8 cellular contexts compared by ENCODE assay signal in genomic region chr19:37007587-37008220, GRCh38.
A peak's percentile ranks its signal among the peaks of the same experiment; 100 is the strongest.
DNase-seq lines count a peak whose midpoint lies in the region; ATAC-seq and TF ChIP-seq lines count a peak whose summit lies in the region.

No MANE protein-coding gene starts in this region.

- H3K9me3 Mint-ChIP-seq in HFFc6: peaks cover 56% of the 10 kb centered on the region

- peaks cover 2% of the 10 kb centered on the region; the same call in 1 of the 2 replicates for H3K27me3 Mint-ChIP-seq in HFFc6 (ENCODE audit: insufficient read depth)

- H3K27ac Mint-ChIP-seq in HFFc6: no peak overlapping the region

- no peak for TF ChIP-seq POLR2A in gastroesophageal sphincter (IDR thresholded peaks at IDR 0.05)

- H3K4me1 Mint-ChIP-seq in HFFc6 (ENCODE audit: low read depth): no peaks in the 10 kb centered on the region

- H3K4me2 ChIP-seq in skeletal muscle satellite cell (ENCODE audit: low read length): no peak overlapping the region

- 45 to 60% methylated on average over 4 to 10 of the region's 48 CpGs for WGBS in gastroesophageal sphincter (ENCODE audit: low coverage in 1 of 2), 2 donors

- H3K27me3 ChIP-seq in HL-60 (ENCODE audit: insufficient read depth, poor library complexity, severe bottlenecking) (no peaks in the 10 kb centered on the region), gastroesophageal sphincter (no peaks in the 10 kb centered on the region), skeletal muscle satellite cell (ENCODE audit: control insufficient read depth, insufficient read depth, low read length) (no peaks in the 10 kb centered on the region)

- DNase-seq in HL-60 (ENCODE audit: low read depth in 1 of 2, low spot score in 1 of 2) (peak in 1 of 2 experiments; percentile 55), activated T-cell treated with anti-CD3 and anti-CD28 coated beads for 4 hours (peak; percentile 2), NCI-H524 (lab: John Stamatoyannopoulos, UW) (no peak), HFFc6 (no peak)

- peak overlapping the region; percentile 48 for H3K27ac ChIP-seq in HL-60 (replicated peaks)
- peak overlapping the region in 3 of 4 donors; percentile 41 to 65 (median 51) for H3K27ac ChIP-seq in gastroesophageal sphincter

- no peak for TF ChIP-seq EP300 in gastroesophageal sphincter (IDR thresholded peaks at IDR 0.05)

- no peak overlapping the region for H3K4me3 Mint-ChIP-seq in HFFc6

- TF ChIP-seq CTCF in HL-60 (IDR thresholded peaks at IDR 0.05; ENCODE audit: insufficient read depth, low read length) (no peak), gastroesophageal sphincter (IDR thresholded peaks at IDR 0.05) (no peak), HFFc6 (IDR thresholded peaks at IDR 0.05) (no peak)

- H3K9me3 ChIP-seq in gastroesophageal sphincter: peaks cover 0 to 68% (median 0%) of the 10 kb centered on the region in 3 donors
- H3K9me3 ChIP-seq in skeletal muscle satellite cell (replicated peaks; ENCODE audit: low read length): peaks cover 23% of the 10 kb centered on the region

- peak; percentile 55 for ATAC-seq in gastroesophageal sphincter
- no peak for ATAC-seq in HG02884 (IDR thresholded peaks at IDR 0.05; ENCODE audit: unreplicated experiment)
- no peak for ATAC-seq in GM21576 (IDR thresholded peaks at IDR 0.05; ENCODE audit: unreplicated experiment)

- H3K4me1 ChIP-seq in gastroesophageal sphincter (no peaks in the 10 kb centered on the region), skeletal muscle satellite cell (ENCODE audit: control insufficient read depth, insufficient read depth, low read length) (no peaks in the 10 kb centered on the region)

- H3K36me3 ChIP-seq in gastroesophageal sphincter (peaks cover 0 to 28% of the 10 kb centered on the region in 2 donors), skeletal muscle satellite cell (ENCODE audit: insufficient read depth, low read length) (no peaks in the 10 kb centered on the region)

- H3K4me3 ChIP-seq in HL-60 (replicated peaks; ENCODE audit: insufficient read depth, low read length) (no peak overlapping the region), gastroesophageal sphincter (peak overlapping the region; percentile 37 to 55), skeletal muscle satellite cell (ENCODE audit: low read length) (peak overlapping the region; percentile 52)

- H3K36me3 Mint-ChIP-seq in HFFc6 (ENCODE audit: low read depth): peaks cover 19% of the 10 kb centered on the region

- no peak overlapping the region for H3K9ac ChIP-seq in skeletal muscle satellite cell (ENCODE audit: low read depth, low read length)
